Comparison of ENCODE assay signal across 13 cellular contexts in genomic region chr17:58002154-58002553, GRCh38. TPM values are rescaled to one million over a fixed set of nuclear protein-coding genes. Genes with fewer than 3 reads are reported as not detected.
DNase-seq lines count a peak whose midpoint lies in the region; TF ChIP-seq lines count a peak whose summit lies in the region.
"Had no signal": no experiment of that assay in that cellular context is flagged by ENCODE, and none has a peak within 500 bp of the region (broad histone marks: within the 10 kb centered on the region; RNA-seq: fewer than 3 reads in every experiment).

No MANE protein-coding gene starts in this region.

- H4K20me1 ChIP-seq in GM23248 (ENCODE audit: insufficient read depth) (peaks cover 23% of the 10 kb centered on the region), SU-DHL-6 (ENCODE audit: low read depth, low read length) (peaks cover 81% of the 10 kb centered on the region)

- no peak for TF ChIP-seq EP300 in ovary (IDR thresholded peaks at IDR 0.05)

- H2BK12ac ChIP-seq in neuronal stem cell (ENCODE audit: low read length): no peak overlapping the region

- peak overlapping the region; percentile 14 for H3K9ac ChIP-seq in GM23248
- H3K9ac ChIP-seq in SU-DHL-6 (ENCODE audit: low read length): no peak overlapping the region
- H3K9ac ChIP-seq in neuronal stem cell (ENCODE audit: low read depth, low read length, poor library complexity): no peak overlapping the region

- H4K91ac ChIP-seq in neuronal stem cell (ENCODE audit: low read depth, low read length, poor library complexity): no peak overlapping the region

- no peak overlapping the region for H2AK5ac ChIP-seq in neuronal stem cell (ENCODE audit: low read depth, low read length)

- H3K27me3 ChIP-seq in AG04450 (ENCODE audit: control insufficient read depth, insufficient read depth, low read length): no peaks in the 10 kb centered on the region
- H3K27me3 ChIP-seq in GM23248 (replicated peaks; ENCODE audit: insufficient read depth): no peaks in the 10 kb centered on the region
- no peaks in the 10 kb centered on the region for H3K27me3 ChIP-seq in SU-DHL-6 (ENCODE audit: low read length)
- no peaks in the 10 kb centered on the region for H3K27me3 ChIP-seq in neuronal stem cell (ENCODE audit: control insufficient read depth in 3 of 3, insufficient read depth in 3 of 3, low read depth in 1 of 3, low read length in 3 of 3)
- no peaks in the 10 kb centered on the region for H3K27me3 ChIP-seq in ovary

- POLR2A ChIA-PET in AG04450 (lab: Yijun Ruan, JAX): no interaction called here

- intact Hi-C loops in ovary (cut with DNase I): no loop called here

- H3K23ac ChIP-seq in neuronal stem cell (ENCODE audit: low read depth, low read length, poor library complexity): no peak overlapping the region

- H3K79me2 ChIP-seq in GM23248 (ENCODE audit: insufficient read depth) (peaks cover 88% of the 10 kb centered on the region), SU-DHL-6 (ENCODE audit: insufficient read depth, low read length) (peaks cover 48% of the 10 kb centered on the region)

- no peak overlapping the region for H4K8ac ChIP-seq in neuronal stem cell (ENCODE audit: low read depth, low read length)

- no peaks in the 10 kb centered on the region; the same call in 1 of the 2 replicates for H3K9me3 ChIP-seq in AG04450 (ENCODE audit: control insufficient read depth, insufficient read depth, low read length)
- H3K9me3 ChIP-seq in GM23248 (ENCODE audit: low read depth): no peaks in the 10 kb centered on the region
- no peaks in the 10 kb centered on the region for H3K9me3 ChIP-seq in SU-DHL-6 (ENCODE audit: insufficient read depth, low read length)
- no peaks in the 10 kb centered on the region for H3K9me3 ChIP-seq in neuronal stem cell (replicated peaks in 1 of 2; ENCODE audit: control insufficient read depth in 2 of 2, insufficient read depth in 1 of 2, low read depth in 1 of 2, low read length in 2 of 2)
- H3K9me3 ChIP-seq in ovary: no peaks in the 10 kb centered on the region

- H3K4me1 ChIP-seq in GM23248 (ENCODE audit: insufficient read depth) (peaks cover 43% of the 10 kb centered on the region), neuronal stem cell (ENCODE audit: control insufficient read depth in 2 of 2, insufficient read depth in 1 of 2, low read depth in 1 of 2, low read length in 2 of 2) (peaks cover 5 to 15% of the 10 kb centered on the region in 2 donors), ovary (ENCODE audit: insufficient read depth) (peaks cover 2% of the 10 kb centered on the region)

- peak overlapping the region; percentile 4 for H3K4me2 ChIP-seq in GM23248 (ENCODE audit: unreplicated experiment)
- peak overlapping the region; percentile 76 for H3K4me2 ChIP-seq in SU-DHL-6 (ENCODE audit: low read depth, low read length, poor library complexity, severe bottlenecking)
- H3K4me2 ChIP-seq in neuronal stem cell (ENCODE audit: insufficient read depth, low read length, poor library complexity, severe bottlenecking): no peak overlapping the region

- H3K4me3 ChIP-seq in AG04450 (ENCODE audit: low read depth, low read length): no peak overlapping the region
- 0 out of 2 replicates have a peak overlapping the region, but pooled peaks have one; percentile 2 for H3K4me3 ChIP-seq in GM23248
- H3K4me3 ChIP-seq in SU-DHL-6 (ENCODE audit: insufficient read depth, low read length, poor library complexity, severe bottlenecking): no peak overlapping the region
- no peak overlapping the region for H3K4me3 ChIP-seq in fibroblast of the aortic adventitia (ENCODE audit: low read depth, low read length)
- H3K4me3 ChIP-seq in neuronal stem cell (ENCODE audit: low read length in 2 of 2): no peak overlapping the region
- no peak overlapping the region for H3K4me3 ChIP-seq in ovary

- no peak for DNase-seq in AG04450 (ENCODE audit: low read depth, low spot score)
- no peak for DNase-seq in GM23248
- DNase-seq in fibroblast of the aortic adventitia (ENCODE audit: low read depth): no peak
- no peak for DNase-seq in SIG-M5 treated with dmso at 0.1 percent for 504 hours (lab: John Stamatoyannopoulos, UW; ENCODE audit: unreplicated experiment)
- DNase-seq in NCI-H2107 treated with DMSO at 0.1 percent for 48 hours (lab: John Stamatoyannopoulos, UW; ENCODE audit: unreplicated experiment): no peak
- DNase-seq in neuronal stem cell (ENCODE audit: low spot score): no peak
- DNase-seq in ovary: no peak
- DNase-seq: CD4-positive, CD25-positive, alpha-beta regulatory T cell; head of caudate nucleus; NCI-H1930; stimulated activated CD4-positive, alpha-beta T cell treated with anti-CD3 and anti-CD28 coated beads, Interleukin-4, amount 100 ng/mL, for 4 hours; stimulated activated naive B cell treated with anti-CD40 and anti-IgM and Interleukin-4, amounts not matched to agents 10 μg/mL and 1 μg/mL and 100 μg/mL, for 72 hours had no signal

- H3F3A ChIP-seq in GM23248 (ENCODE audit: insufficient read depth): peaks cover 80% of the 10 kb centered on the region
- peaks cover 82% of the 10 kb centered on the region for H3F3A ChIP-seq in SU-DHL-6 (ENCODE audit: insufficient read depth)

- H3K79me1 ChIP-seq in neuronal stem cell (ENCODE audit: low read depth, low read length): no peaks in the 10 kb centered on the region

- no peak overlapping the region for H2AFZ ChIP-seq in GM23248
- no peak overlapping the region for H2AFZ ChIP-seq in SU-DHL-6 (ENCODE audit: low read depth, low read length, severe bottlenecking)
- H2AFZ ChIP-seq in neuronal stem cell (ENCODE audit: low read length): no peak overlapping the region

- 32 to 34% methylated on average over 2 of the region's 2 CpGs for WGBS in GM23248 (ENCODE audit: low coverage in 1 of 2, low lambda C conversion rate in 2 of 2, missing lambda C conversion rate in 2 of 2), 2 experiments
- 100% methylated on average over 2 of the region's 2 CpGs; no CpG with 5 or more reads in 1 of the 2 donors for WGBS in neuronal stem cell (ENCODE audit: extremely low coverage in 2 of 2, insufficient read length in 2 of 2, insufficient replicate concordance in 1 of 2), 2 donors
- 28 to 35% (median 31%) methylated on average over 2 of the region's 2 CpGs for WGBS in ovary, 3 donors

- no peak overlapping the region for H3K18ac ChIP-seq in neuronal stem cell (ENCODE audit: low read length)

- no peak overlapping the region for H3K14ac ChIP-seq in neuronal stem cell (ENCODE audit: low read length)

- H2BK120ac ChIP-seq in neuronal stem cell (ENCODE audit: low read depth, low read length): no peak overlapping the region

- no peak overlapping the region for H2BK15ac ChIP-seq in neuronal stem cell (ENCODE audit: low read length)

- H3K9me2 ChIP-seq in GM23248 (ENCODE audit: insufficient read depth): no peaks in the 10 kb centered on the region
- no peaks in the 10 kb centered on the region for H3K9me2 ChIP-seq in SU-DHL-6 (replicated peaks; ENCODE audit: insufficient read depth, low read length)

- no peak overlapping the region for H3K4ac ChIP-seq in neuronal stem cell (ENCODE audit: low read length)

- H3K36me3 ChIP-seq in GM23248 (ENCODE audit: low read depth) (peaks cover 65% of the 10 kb centered on the region), SU-DHL-6 (ENCODE audit: low read length) (peaks cover 87% of the 10 kb centered on the region), neuronal stem cell (replicated peaks in 1 of 2; ENCODE audit: control insufficient read depth in 2 of 2, insufficient read depth in 2 of 2, low read length in 2 of 2) (peaks cover 20 to 90% of the 10 kb centered on the region in 2 donors), ovary (no peaks in the 10 kb centered on the region)

- CTCF ChIA-PET in AG04450 (lab: Charles Lee): interaction anchor here (1.0 to 11.1 kb wide), 8 partner anchors 9 to 169 kb away, joined by 3 to 661 read pairs (median 10); partner anchors contain the start of gene MRPS23

- H3K27ac ChIP-seq in AG04450 (ENCODE audit: low read depth, low read length) (no peak overlapping the region), GM23248 (no peak overlapping the region), SU-DHL-6 (ENCODE audit: low read depth, low read length) (no peak overlapping the region), neuronal stem cell (replicated peaks; ENCODE audit: low read length) (no peak overlapping the region), ovary (no peak overlapping the region)

- in situ Hi-C loops in GM23248 (cut with MboI): no loop called here

- TF ChIP-seq CTCF in AG04450 (IDR thresholded peaks at IDR 0.05; ENCODE audit: low read depth, low read length) (0 out of 2 replicates have a peak, but pooled peaks have one; percentile 13), SU-DHL-6 (IDR thresholded peaks at IDR 0.05; ENCODE audit: insufficient read depth, low read length, poor library complexity, severe bottlenecking) (no peak), fibroblast of the aortic adventitia (IDR thresholded peaks at IDR 0.05; ENCODE audit: insufficient read depth, low read length) (peak; percentile 28), ovary (IDR thresholded peaks at IDR 0.05) (no peak)

- no peak for TF ChIP-seq POLR2A in ovary (IDR thresholded peaks at IDR 0.05)

- no peak overlapping the region for H2BK5ac ChIP-seq in neuronal stem cell (ENCODE audit: low read length)

RNA-seq across cellular contexts. Expression of gene SRSF1, which starts 4.9 kb away (rescaled TPM):
- 215 and 249 TPM in 2 replicates for polyA plus RNA-seq in AG04450 (2011; rRNA removed)
- polyA minus RNA-seq in AG04450 (2011; rRNA and poly(A)+ RNA removed): 278 and 309 TPM in 2 replicates
- total RNA-seq in GM23248 (2014; rRNA removed; shearing (Covaris generic)): 204 and 228 TPM in 2 replicates
- 125 and 130 TPM in 2 replicates for polyA plus RNA-seq in GM23248 (2016; fragmentation: Nextera tagmentation; extraction: Ambion mirVana)
- total RNA-seq in fibroblast of the aortic adventitia (ENCODE audit: low replicate concordance): 330 and 375 TPM in 2 replicates
- 212 TPM for polyA plus RNA-seq in neuronal stem cell (2013, experiment 1 of 2)
- polyA plus RNA-seq in neuronal stem cell (2013, experiment 2 of 2): 227 TPM
- total RNA-seq in ovary: 100 to 1,000 TPM in 6 of 7 donors, 10 to 100 TPM in 1; 89.8 to 184 (median 159) TPM
- polyA plus RNA-seq in ovary: 100 to 1,000 TPM in 1 of 2 donors, 10 to 100 TPM in 1; 77.8 to 157 TPM

RNA-seq across cellular contexts. Expression of gene VEZF1, which starts 14.1 kb away (rescaled TPM):
- 34.2 and 38.9 TPM in 2 replicates for polyA plus RNA-seq in AG04450 (2011; rRNA removed)
- 65.1 and 68.2 TPM in 2 replicates for polyA minus RNA-seq in AG04450 (2011; rRNA and poly(A)+ RNA removed)
- 45.5 and 51.9 TPM in 2 replicates for total RNA-seq in GM23248 (2014; rRNA removed; shearing (Covaris generic))
- polyA plus RNA-seq in GM23248 (2016; fragmentation: Nextera tagmentation; extraction: Ambion mirVana): 30.5 and 32.2 TPM in 2 replicates
- 16.4 and 76.2 TPM in 2 replicates for total RNA-seq in fibroblast of the aortic adventitia (ENCODE audit: low replicate concordance)
- 83.0 TPM for polyA plus RNA-seq in neuronal stem cell (2013, experiment 1 of 2)
- polyA plus RNA-seq in neuronal stem cell (2013, experiment 2 of 2): 85.4 TPM
- 10 to 100 TPM; 58.6 to 83.5 (median 72.4) TPM for total RNA-seq in ovary
- 10 to 100 TPM; 31.6 to 70.2 TPM for polyA plus RNA-seq in ovary

RNA-seq across cellular contexts. Expression of gene CUEDC1, which starts 46.9 kb away (rescaled TPM):
- 21.6 and 27.6 TPM in 2 replicates for polyA plus RNA-seq in AG04450 (2011; rRNA removed)
- polyA minus RNA-seq in AG04450 (2011; rRNA and poly(A)+ RNA removed): 20.9 and 22.6 TPM in 2 replicates
- total RNA-seq in GM23248 (2014; rRNA removed; shearing (Covaris generic)): 11.1 and 18.8 TPM in 2 replicates
- polyA plus RNA-seq in GM23248 (2016; fragmentation: Nextera tagmentation; extraction: Ambion mirVana): 13.6 and 15.5 TPM in 2 replicates
- total RNA-seq in fibroblast of the aortic adventitia (ENCODE audit: low replicate concordance): 17.1 and 25.7 TPM in 2 replicates
- polyA plus RNA-seq in neuronal stem cell (2013, experiment 1 of 2): 23.4 TPM
- polyA plus RNA-seq in neuronal stem cell (2013, experiment 2 of 2): 22.7 TPM
- 10 to 100 TPM in 6 of 7 donors, 1 to 10 TPM in 1; 6.7 to 30.2 (median 22.9) TPM for total RNA-seq in ovary
- 10 to 100 TPM; 14.2 to 18.6 TPM for polyA plus RNA-seq in ovary
- total RNA-seq: CD4-positive, CD25-positive, alpha-beta regulatory T cell had no signal
- polyA plus RNA-seq: CD4-positive, CD25-positive, alpha-beta regulatory T cell had no signal

Comparison
In these comparisons a context has a peak if more than half of its experiments do, and no peak if none do; other contexts are left out.
1. CTCF ChIP-seq: peak in AG04450 (single experiment) and fibroblast of the aortic adventitia (single experiment); none in SU-DHL-6 (single experiment) and ovary (0 of 3).